In genomic region chr3:100703865-100704264, GRCh38 we compare ENCODE assay signal across 29 cellular contexts.
"Had no signal": no experiment of that assay in that cellular context is flagged by ENCODE, and none has a peak within 500 bp of the region (broad histone marks: within the 10 kb centered on the region; RNA-seq: fewer than 3 reads in every experiment).

No MANE protein-coding gene starts in this region.

- H3K27me3 ChIP-seq: colonic mucosa, gastroesophageal sphincter, hepatocyte had no signal

- DNase-seq: colonic mucosa; cortex of kidney; effector CD8-positive, alpha-beta T cell; effector memory CD8-positive, alpha-beta T cell; endodermal cell; erythroblast; esophagus squamous epithelium; foreskin fibroblast; heart left ventricle; hypothalamus; immature natural killer cell; islet precursor cell; kidney; kidney glomerular epithelial cell; left colon; left ventricle myocardium superior; lower lobe of right lung; mesenchymal stem cell; mucosa of descending colon; naive B cell had no signal

- H3K36me3 Mint-ChIP-seq: immature natural killer cell, mesothelial cell of epicardium, naive B cell had no signal

- H3K27ac Mint-ChIP-seq: dendritic cell treated with granulocyte-macrophage colony-stimulating factor and Interleukin-4, amounts not matched to agents 40 ng/mL and 50 ng/mL, for 4 days; effector memory CD8-positive, alpha-beta T cell; endodermal cell; immature natural killer cell; mesothelial cell of epicardium; naive B cell had no signal

- H3K79me2 ChIP-seq: hepatocyte had no signal

- H3K4me2 ChIP-seq: hepatocyte had no signal

- H3K36me3 ChIP-seq: colonic mucosa, esophagus squamous epithelium, gastroesophageal sphincter, heart left ventricle, lower lobe of right lung had no signal

- H3K4me1 ChIP-seq: colonic mucosa, lower lobe of right lung had no signal

- H3K27ac ChIP-seq: colonic mucosa, epithelial cell of prostate, esophagus squamous epithelium, gastroesophageal sphincter, heart left ventricle, hepatocyte, lower lobe of right lung had no signal

- H3K4me3 Mint-ChIP-seq: dendritic cell treated with granulocyte-macrophage colony-stimulating factor and Interleukin-4, amounts not matched to agents 40 ng/mL and 50 ng/mL, for 4 days; effector memory CD8-positive, alpha-beta T cell; endodermal cell; immature natural killer cell; mesothelial cell of epicardium; naive B cell had no signal

- FAIRE-seq: endometrium, frontal cortex, kidney had no signal

- H3K9me3 ChIP-seq: colonic mucosa, esophagus squamous epithelium, gastroesophageal sphincter, heart left ventricle, lower lobe of right lung, mucosa of descending colon had no signal

- ATAC-seq: effector memory CD8-positive, alpha-beta T cell; esophagus mucosa; gastroesophageal sphincter; heart left ventricle; left colon; left lobe of liver; left ventricle myocardium superior; lower lobe of right lung; mucosa of descending colon had no signal

- H3K4me3 ChIP-seq: colonic mucosa, esophagus squamous epithelium, gastroesophageal sphincter, heart left ventricle, hepatocyte, lower lobe of right lung, mucosa of descending colon had no signal

- H2AFZ ChIP-seq: hepatocyte had no signal

- H3K9me3 Mint-ChIP-seq: immature natural killer cell had no signal
